11 cellular contexts compared by ENCODE assay signal in the genomic region with DNA sequence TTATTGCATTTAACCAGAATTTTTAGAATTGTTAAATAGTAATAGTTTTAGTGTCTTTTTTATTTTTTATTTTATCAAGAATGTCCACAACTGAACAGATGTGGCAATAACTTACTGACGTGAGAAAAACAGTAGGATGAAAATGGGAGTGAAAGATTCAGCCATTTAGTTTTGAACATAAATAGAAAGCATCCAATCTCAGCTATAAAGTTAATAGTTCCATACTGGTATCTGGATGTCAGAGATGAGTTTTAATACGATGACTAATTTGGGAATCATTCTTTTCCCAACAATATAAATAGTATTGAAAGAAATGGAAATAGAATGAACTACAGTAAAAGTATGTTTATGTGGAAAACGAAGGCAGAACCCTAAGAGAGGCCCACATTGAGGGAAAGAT.
A peak's percentile ranks its signal among the peaks of the same experiment; 100 is the strongest.
DNase-seq lines count a peak whose midpoint lies in the region; ATAC-seq and TF ChIP-seq lines count a peak whose summit lies in the region.
"Had no signal": no experiment of that assay in that cellular context is flagged by ENCODE, and none has a peak within 500 bp of the region (broad histone marks: within the 10 kb centered on the region; RNA-seq: fewer than 3 reads in every experiment).

No MANE protein-coding gene starts in this region.

- ATAC-seq in foreskin keratinocyte: peak; percentile 45
- ATAC-seq: activated naive CD4-positive, alpha-beta T cell treated with anti-CD3 and anti-CD28 coated beads, Interleukin-2, amount 50 U/mL, for 72 hours had no signal

- H3K4me3 ChIP-seq in adrenal gland: no peak overlapping the region
- H3K4me3 ChIP-seq in skeletal muscle cell (ENCODE audit: low read depth, low read length): no peak overlapping the region

- H3K27me3 ChIP-seq in adrenal gland (no peaks in the 10 kb centered on the region), foreskin keratinocyte (no peaks in the 10 kb centered on the region)

- WGBS in adrenal gland, 4 donors: 71 to 79% (median 77%) methylated on average over 3 of the region's 3 CpGs

- no peaks in the 10 kb centered on the region for H3K9me3 ChIP-seq in adrenal gland (replicated peaks in 1 of 3)

- TF ChIP-seq CTCF in adrenal gland (IDR thresholded peaks at IDR 0.05): no peak
- TF ChIP-seq CTCF in foreskin keratinocyte (conservative IDR thresholded peaks at IDR 0.05): no peak

- H3K36me3 ChIP-seq in adrenal gland (replicated peaks in 1 of 2): no peaks in the 10 kb centered on the region

- intact Hi-C loops in adrenal gland (cut with DNase I): no loop called here

- H3K27ac ChIP-seq in adrenal gland (peak overlapping the region; percentile 47 to 87 (median 74)), foreskin keratinocyte (peak overlapping the region; percentile 93)
- H3K27ac ChIP-seq: HL-60 had no signal

- TF ChIP-seq POLR2A in adrenal gland (IDR thresholded peaks at IDR 0.05): no peak

- DNase-seq in EL (peak; percentile 69), adrenal gland (no peak), foreskin keratinocyte (peak; percentile 26 to 53), skeletal muscle cell (ENCODE audit: low read depth) (peak; percentile 60), AG20443 (ENCODE audit: low spot score) (no peak), T-helper 9 cell (no peak), NCI-H2029 (lab: John Stamatoyannopoulos, UW) (no peak), NCI-H2081 (lab: John Stamatoyannopoulos, UW) (no peak)
- DNase-seq: H9 had no signal

- H3K4me1 ChIP-seq in adrenal gland (replicated peaks in 1 of 2) (peaks cover 5 to 32% of the 10 kb centered on the region in 2 donors), foreskin keratinocyte (peaks cover 16% of the 10 kb centered on the region)

Comparison
In these comparisons a context has a peak if more than half of its experiments do, and no peak if none do; other contexts are left out.
1. DNase-seq: peak in EL (single experiment), foreskin keratinocyte (2 of 2) and skeletal muscle cell (single experiment); none in adrenal gland (0 of 7), AG20443 (single experiment), T-helper 9 cell (single experiment), NCI-H2029 (single experiment) and NCI-H2081 (0 of 2).